Comparison of ENCODE assay signal across 1 cellular context in the genomic region with DNA sequence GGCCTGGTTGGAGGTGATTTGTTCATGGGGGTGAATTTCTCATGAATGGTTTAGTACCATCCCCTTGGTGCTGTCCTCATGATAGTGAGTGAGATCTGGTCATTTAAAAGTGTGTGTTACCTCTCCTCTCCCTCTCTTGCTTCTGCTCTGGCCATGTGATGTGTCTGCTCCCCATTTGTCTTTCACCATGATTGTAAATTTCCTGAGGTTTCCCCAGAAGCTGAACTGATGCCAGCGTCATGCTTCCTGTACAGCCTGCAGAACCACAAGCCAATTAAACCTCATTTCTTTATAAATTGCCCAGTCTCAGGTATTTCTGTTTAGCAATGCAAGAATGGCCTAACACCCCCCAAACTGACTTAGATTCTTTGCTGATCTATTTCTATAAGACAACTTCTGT.
TF ChIP-seq lines count a peak whose summit lies in the region.

No MANE protein-coding gene starts in this region.

TF ChIP-seq in endothelial cell of umbilical vein, 7 proteins besides CTCF, POLR2A, EP300 and RAD21 (continued from another document):
- no peak for TF ChIP-seq EZH2 (IDR thresholded peaks at IDR 0.05; ENCODE audit: borderline replicate concordance, low read depth, low read length, severe bottlenecking)
TF ChIP-seq in endothelial cell of umbilical vein: peak in this region for 0.
